8 cellular contexts compared by ENCODE assay signal in genomic region chr12:132142679-132143327, GRCh38. TPM values are rescaled to one million over a fixed set of nuclear protein-coding genes. Genes with fewer than 3 reads are reported as not detected.
A peak's percentile ranks its signal among the peaks of the same experiment; 100 is the strongest.
DNase-seq lines count a peak whose midpoint lies in the region; ATAC-seq, FAIRE-seq and TF ChIP-seq lines count a peak whose summit lies in the region.

No MANE protein-coding gene starts in this region.

- TF ChIP-seq CTCF in kidney (IDR thresholded peaks at IDR 0.05; ENCODE audit: borderline replicate concordance, extremely low read depth, insufficient read depth) = no peak

- ATAC-seq in activated CD4-positive, alpha-beta T cell treated with anti-CD3 and anti-CD28 coated beads for 36 hours = no peak
- ATAC-seq in HG03378 (IDR thresholded peaks at IDR 0.05; ENCODE audit: unreplicated experiment) = no peak
- no peak for ATAC-seq in GM19351 (IDR thresholded peaks at IDR 0.05; ENCODE audit: unreplicated experiment)

- no peak for DNase-seq in activated CD4-positive, alpha-beta T cell treated with anti-CD3 and anti-CD28 coated beads for 36 hours
- no peak for DNase-seq in activated CD4-positive, alpha-beta T cell treated with anti-CD3 and anti-CD28 coated beads for 48 hours
- no peak for DNase-seq in activated T-helper 2 cell treated with anti-CD3 and anti-CD28 coated beads, Interferon-gamma antibody, Interleukin-2, Interleukin-4, amounts not matched to agents 10 μg/mL and 5 μg/mL and 100 μg/mL, durations not matched to agents 14 hours and 24 hours and 36 hours (ENCODE audit: low spot score)
- DNase-seq in kidney (no peak), NCI-H2029 treated with DMSO at 0.1 percent for 48 hours (lab: John Stamatoyannopoulos, UW) (no peak)

- intact Hi-C loops in activated CD4-positive, alpha-beta T cell treated with anti-CD3 and anti-CD28 coated beads for 36 hours (cut with DNase I, micrococcal nuclease) = loop anchor here in 1 of 2 experiments (5.0 to 10.0 kb wide), 3 partner anchors 349 to 1271 kb away; partner anchors contain the start of genes FBRSL1, PGAM5 and RAN
- intact Hi-C loops in activated T-helper 2 cell treated with anti-CD3 and anti-CD28 coated beads, Interferon-gamma antibody, Interleukin-2, Interleukin-4, amounts not matched to agents 10 μg/mL and 5 μg/mL and 100 μg/mL, durations not matched to agents 14 hours and 24 hours and 36 hours (cut with micrococcal nuclease) = loop anchor here (5.0 kb wide), 1 partner anchor 56 kb away; no protein-coding TSS in a partner anchor
- intact Hi-C loops in kidney (cut with DNase I) = no loop called here

- H3K27ac Mint-ChIP-seq in activated CD4-positive, alpha-beta T cell treated with anti-CD3 and anti-CD28 coated beads for 36 hours = peak overlapping the region; percentile 86
- peak overlapping the region; percentile 71 for H3K27ac Mint-ChIP-seq in activated T-helper 2 cell treated with anti-CD3 and anti-CD28 coated beads, Interferon-gamma antibody, Interleukin-2, Interleukin-4, amounts not matched to agents 10 μg/mL and 5 μg/mL and 100 μg/mL, durations not matched to agents 14 hours and 24 hours and 36 hours

- H3K27me3 Mint-ChIP-seq in activated CD4-positive, alpha-beta T cell treated with anti-CD3 and anti-CD28 coated beads for 36 hours = no peaks in the 10 kb centered on the region
- H3K27me3 Mint-ChIP-seq in activated T-helper 2 cell treated with anti-CD3 and anti-CD28 coated beads, Interferon-gamma antibody, Interleukin-2, Interleukin-4, amounts not matched to agents 10 μg/mL and 5 μg/mL and 100 μg/mL, durations not matched to agents 14 hours and 24 hours and 36 hours (ENCODE audit: low read depth) = no peaks in the 10 kb centered on the region

- H3K4me3 Mint-ChIP-seq in activated CD4-positive, alpha-beta T cell treated with anti-CD3 and anti-CD28 coated beads for 36 hours = peak overlapping the region; percentile 88
- H3K4me3 Mint-ChIP-seq in activated T-helper 2 cell treated with anti-CD3 and anti-CD28 coated beads, Interferon-gamma antibody, Interleukin-2, Interleukin-4, amounts not matched to agents 10 μg/mL and 5 μg/mL and 100 μg/mL, durations not matched to agents 14 hours and 24 hours and 36 hours (ENCODE audit: low read depth) = peak overlapping the region; percentile 80

- H3K27ac ChIP-seq in kidney (ENCODE audit: low read depth in 2 of 2, low read length in 2 of 2) (no peak overlapping the region), stomach smooth muscle (ENCODE audit: low read length) (no peak overlapping the region)

- peak overlapping the region; percentile 67 to 71 for H3K4me3 ChIP-seq in kidney (ENCODE audit: low read length in 2 of 2)
- H3K4me3 ChIP-seq in stomach smooth muscle (ENCODE audit: low read length in 2 of 2) = peak overlapping the region; percentile 63 to 92

- POLR2A ChIA-PET in activated CD4-positive, alpha-beta T cell treated with anti-CD3 and anti-CD28 coated beads for 36 hours (lab: Charles Lee) = no interaction called here

- FAIRE-seq in kidney (lab: Jason Lieb, UNC) = no peak

- H3K36me3 ChIP-seq in kidney (ENCODE audit: control insufficient read depth in 1 of 2, insufficient read depth in 2 of 2, low read length in 2 of 2) (peaks cover 13 to 23% of the 10 kb centered on the region in 2 donors), stomach smooth muscle (ENCODE audit: control insufficient read depth in 2 of 2, insufficient read depth in 2 of 2, low read length in 2 of 2) (peaks cover 28 to 32% of the 10 kb centered on the region in 2 donors)

- H3K9me3 Mint-ChIP-seq in activated CD4-positive, alpha-beta T cell treated with anti-CD3 and anti-CD28 coated beads for 36 hours (ENCODE audit: low read depth) = no peaks in the 10 kb centered on the region
- H3K9me3 Mint-ChIP-seq in activated T-helper 2 cell treated with anti-CD3 and anti-CD28 coated beads, Interferon-gamma antibody, Interleukin-2, Interleukin-4, amounts not matched to agents 10 μg/mL and 5 μg/mL and 100 μg/mL, durations not matched to agents 14 hours and 24 hours and 36 hours = no peaks in the 10 kb centered on the region

- H3K27me3 ChIP-seq in stomach smooth muscle (ENCODE audit: control insufficient read depth in 1 of 2, insufficient read depth in 2 of 2, low read length in 2 of 2) = no peaks in the 10 kb centered on the region

- peaks cover 36% of the 10 kb centered on the region for H3K36me3 Mint-ChIP-seq in activated CD4-positive, alpha-beta T cell treated with anti-CD3 and anti-CD28 coated beads for 36 hours (ENCODE audit: low read depth)
- H3K36me3 Mint-ChIP-seq in activated T-helper 2 cell treated with anti-CD3 and anti-CD28 coated beads, Interferon-gamma antibody, Interleukin-2, Interleukin-4, amounts not matched to agents 10 μg/mL and 5 μg/mL and 100 μg/mL, durations not matched to agents 14 hours and 24 hours and 36 hours (ENCODE audit: low read depth) = peaks cover 26% of the 10 kb centered on the region

- H3K9me3 ChIP-seq in kidney (ENCODE audit: control insufficient read depth in 1 of 2, low read length in 2 of 2) (no peaks in the 10 kb centered on the region), stomach smooth muscle (ENCODE audit: control insufficient read depth in 2 of 2, low read length in 2 of 2) (no peaks in the 10 kb centered on the region)

- CTCF ChIA-PET in activated CD4-positive, alpha-beta T cell treated with anti-CD3 and anti-CD28 coated beads for 36 hours (lab: Charles Lee) = no interaction called here

- H3K4me1 Mint-ChIP-seq in activated CD4-positive, alpha-beta T cell treated with anti-CD3 and anti-CD28 coated beads for 36 hours = peaks cover 32% of the 10 kb centered on the region
- H3K4me1 Mint-ChIP-seq in activated T-helper 2 cell treated with anti-CD3 and anti-CD28 coated beads, Interferon-gamma antibody, Interleukin-2, Interleukin-4, amounts not matched to agents 10 μg/mL and 5 μg/mL and 100 μg/mL, durations not matched to agents 14 hours and 24 hours and 36 hours (ENCODE audit: low read depth) = peaks cover 16% of the 10 kb centered on the region

- no peak overlapping the region for H3K9ac ChIP-seq in kidney (ENCODE audit: low read length in 2 of 2)
- H3K9ac ChIP-seq in stomach smooth muscle (ENCODE audit: low read length in 2 of 2) = peak overlapping the region in 1 of 2 donors; percentile 50

- H3K4me1 ChIP-seq in kidney (ENCODE audit: control insufficient read depth in 1 of 2, insufficient read depth in 1 of 2, low read depth in 1 of 2, low read length in 2 of 2) (peaks cover 0 to 22% of the 10 kb centered on the region in 2 donors), stomach smooth muscle (ENCODE audit: control insufficient read depth, insufficient read depth, low read length) (peaks cover 31% of the 10 kb centered on the region)

RNA-seq across cellular contexts. Expression of gene DDX51, which starts 1.3 kb away (rescaled TPM):
- total RNA-seq in activated CD4-positive, alpha-beta T cell treated with anti-CD3 and anti-CD28 coated beads for 36 hours = 10 to 100 TPM; 19.2 to 31.4 TPM
- 36.7 and 37.6 TPM in 2 replicates for total RNA-seq in activated T-helper 2 cell treated with anti-CD3 and anti-CD28 coated beads, Interferon-gamma antibody, Interleukin-2, Interleukin-4, amounts not matched to agents 10 μg/mL and 5 μg/mL and 100 μg/mL, durations not matched to agents 14 hours and 24 hours and 36 hours
- total RNA-seq in kidney = 19.6 TPM
- 10.3 TPM for polyA plus RNA-seq in kidney (ENCODE audit: insufficient read depth, low read depth, low replicate concordance)

RNA-seq across cellular contexts. Expression of gene NOC4L, which starts 1.5 kb away (rescaled TPM):
- 10 to 100 TPM; 30.5 to 35.7 TPM for total RNA-seq in activated CD4-positive, alpha-beta T cell treated with anti-CD3 and anti-CD28 coated beads for 36 hours
- 39.3 and 39.8 TPM in 2 replicates for total RNA-seq in activated T-helper 2 cell treated with anti-CD3 and anti-CD28 coated beads, Interferon-gamma antibody, Interleukin-2, Interleukin-4, amounts not matched to agents 10 μg/mL and 5 μg/mL and 100 μg/mL, durations not matched to agents 14 hours and 24 hours and 36 hours
- 20.0 TPM for total RNA-seq in kidney
- 22.3 TPM for polyA plus RNA-seq in kidney (ENCODE audit: insufficient read depth, low read depth, low replicate concordance)
